In genomic region chr14:96624661-96625435, GRCh38 we compare ENCODE assay signal across 23 cellular contexts.
DNase-seq lines count a peak whose midpoint lies in the region; ATAC-seq, FAIRE-seq and TF ChIP-seq lines count a peak whose summit lies in the region.
"Had no signal": no experiment of that assay in that cellular context is flagged by ENCODE, and none has a peak within 500 bp of the region (broad histone marks: within the 10 kb centered on the region; RNA-seq: fewer than 3 reads in every experiment).

No MANE protein-coding gene starts in this region.

- H3K27ac ChIP-seq in RWPE2 (ENCODE audit: poor library complexity, severe bottlenecking): no peak overlapping the region
- no peak overlapping the region for H3K27ac ChIP-seq in kidney (ENCODE audit: low read depth in 2 of 2, low read length in 2 of 2)
- H3K27ac ChIP-seq in spleen: no peak overlapping the region
- H3K27ac ChIP-seq: KMS-11, Peyer's patch, skin epidermis, suprapubic skin had no signal

- peak; percentile 24 for ATAC-seq in Right ventricle myocardium inferior
- ATAC-seq in left ventricle myocardium superior: no peak
- ATAC-seq in RWPE2 (ENCODE audit: low read depth): peak; percentile 18; the same call in 1 of the 3 replicates
- ATAC-seq in GM18873 (IDR thresholded peaks at IDR 0.05; ENCODE audit: low FRiP score, unreplicated experiment): no peak
- ATAC-seq: left lobe of liver; stimulated activated memory B cell treated with anti-CD40 and anti-IgM and Interleukin-4, amounts not matched to agents 10 μg/mL and 1 μg/mL and 100 μg/mL, for 72 hours had no signal

- no peak for TF ChIP-seq POLR2A in spleen (IDR thresholded peaks at IDR 0.05)

- 75 to 80% (median 79%) methylated on average over 29 to 38 of the region's 38 CpGs for WGBS in spleen, 5 donors

- no peak for FAIRE-seq in kidney (lab: Jason Lieb, UNC)
- FAIRE-seq: urothelium cell line had no signal

- H3K27me3 ChIP-seq in RWPE2 (ENCODE audit: insufficient read depth, poor library complexity, severe bottlenecking) (peaks cover 38% of the 10 kb centered on the region), spleen (replicated peaks in 1 of 7) (peaks cover 0 to 42% (median 0%) of the 10 kb centered on the region in 7 donors)
- H3K27me3 ChIP-seq: Peyer's patch had no signal

- no peak overlapping the region for H3K9ac ChIP-seq in kidney (ENCODE audit: low read length in 2 of 2)
- H3K9ac ChIP-seq: KMS-11 had no signal

- H3K4me3 ChIP-seq in RWPE2 (ENCODE audit: severe bottlenecking) (no peak overlapping the region), kidney (ENCODE audit: low read length in 2 of 2) (no peak overlapping the region), spleen (no peak overlapping the region)
- H3K4me3 ChIP-seq: HAP-1, Peyer's patch, skin epidermis, suprapubic skin had no signal

- no peak for DNase-seq in Right ventricle myocardium inferior (ENCODE audit: missing footprints)
- DNase-seq in left ventricle myocardium superior: no peak
- peak; percentile 56 for DNase-seq in RWPE2 (ENCODE audit: low spot score)
- peak; percentile 66 for DNase-seq in kidney
- peak; percentile 64 for DNase-seq in spleen
- DNase-seq in SIG-M5 (lab: John Stamatoyannopoulos, UW): no peak
- no peak for DNase-seq in NCI-H187 treated with DMSO at 0.1 percent for 48 hours (lab: John Stamatoyannopoulos, UW)
- DNase-seq: activated B cell treated with CpG ODN at 0.5 μM for 24 hours; activated CD4-positive, alpha-beta memory T cell treated with anti-CD3 and anti-CD28 coated beads, Interleukin-2, amount 10 ng/mL, durations not matched to agents 7 days and 5 days; activated naive CD4-positive, alpha-beta T cell; activated T-cell treated with anti-CD3 and anti-CD28 coated beads for 4 hours; amniotic stem cell; midbrain; NCI-H146 had no signal

- H3K4me1 ChIP-seq in RWPE2 (ENCODE audit: insufficient read depth, poor library complexity, severe bottlenecking) (no peaks in the 10 kb centered on the region), kidney (ENCODE audit: control insufficient read depth in 1 of 2, insufficient read depth in 1 of 2, low read depth in 1 of 2, low read length in 2 of 2) (no peaks in the 10 kb centered on the region), spleen (peaks cover 0 to 3% (median 0%) of the 10 kb centered on the region in 6 donors)
- H3K4me1 ChIP-seq: HAP-1, Peyer's patch had no signal

- H3K36me3 ChIP-seq in RWPE2 (ENCODE audit: low read depth) (no peaks in the 10 kb centered on the region), kidney (ENCODE audit: control insufficient read depth in 1 of 2, insufficient read depth in 2 of 2, low read length in 2 of 2) (no peaks in the 10 kb centered on the region), spleen (no peaks in the 10 kb centered on the region)
- H3K36me3 ChIP-seq: HAP-1, Peyer's patch, suprapubic skin had no signal

- no peak for TF ChIP-seq CTCF in RWPE2 (IDR thresholded peaks at IDR 0.05; ENCODE audit: poor library complexity, severe bottlenecking)
- no peak for TF ChIP-seq CTCF in kidney (IDR thresholded peaks at IDR 0.05; ENCODE audit: borderline replicate concordance, extremely low read depth, insufficient read depth)
- no peak for TF ChIP-seq CTCF in spleen (IDR thresholded peaks at IDR 0.05 in 8 of 11, conservative IDR thresholded peaks at IDR 0.05 in 3 of 11)

- intact Hi-C loops in Right ventricle myocardium inferior (cut with DNase I): no loop called here
- intact Hi-C loops in left ventricle myocardium superior (cut with micrococcal nuclease): no loop called here
- intact Hi-C loops in kidney (cut with DNase I): no loop called here
- intact Hi-C loops in spleen (cut with DNase I; ENCODE audit: low total_unique reads): no loop called here

- H3K9me3 ChIP-seq in RWPE2 (ENCODE audit: severe bottlenecking): no peaks in the 10 kb centered on the region
- H3K9me3 ChIP-seq in kidney (ENCODE audit: control insufficient read depth in 1 of 2, low read length in 2 of 2): peaks cover 0 to 1% of the 10 kb centered on the region in 2 donors
- peaks cover 0 to under 1% (median 0%) of the 10 kb centered on the region in 8 donors for H3K9me3 ChIP-seq in spleen
- H3K9me3 ChIP-seq: HAP-1, Peyer's patch, suprapubic skin had no signal

Comparison
In these comparisons a context has a peak if more than half of its experiments do, and no peak if none do; other contexts are left out.
1. ATAC-seq: peak in Right ventricle myocardium inferior (single experiment) and RWPE2 (single experiment); none in left ventricle myocardium superior (single experiment) and GM18873 (single experiment).
2. DNase-seq: peak in RWPE2 (single experiment), kidney (single experiment) and spleen (single experiment); none in Right ventricle myocardium inferior (single experiment), left ventricle myocardium superior (single experiment), SIG-M5 (single experiment) and NCI-H187 treated with DMSO at 0.1 percent for 48 hours (single experiment).